ENCODE assay signal across 8 cellular contexts in the genomic region with DNA sequence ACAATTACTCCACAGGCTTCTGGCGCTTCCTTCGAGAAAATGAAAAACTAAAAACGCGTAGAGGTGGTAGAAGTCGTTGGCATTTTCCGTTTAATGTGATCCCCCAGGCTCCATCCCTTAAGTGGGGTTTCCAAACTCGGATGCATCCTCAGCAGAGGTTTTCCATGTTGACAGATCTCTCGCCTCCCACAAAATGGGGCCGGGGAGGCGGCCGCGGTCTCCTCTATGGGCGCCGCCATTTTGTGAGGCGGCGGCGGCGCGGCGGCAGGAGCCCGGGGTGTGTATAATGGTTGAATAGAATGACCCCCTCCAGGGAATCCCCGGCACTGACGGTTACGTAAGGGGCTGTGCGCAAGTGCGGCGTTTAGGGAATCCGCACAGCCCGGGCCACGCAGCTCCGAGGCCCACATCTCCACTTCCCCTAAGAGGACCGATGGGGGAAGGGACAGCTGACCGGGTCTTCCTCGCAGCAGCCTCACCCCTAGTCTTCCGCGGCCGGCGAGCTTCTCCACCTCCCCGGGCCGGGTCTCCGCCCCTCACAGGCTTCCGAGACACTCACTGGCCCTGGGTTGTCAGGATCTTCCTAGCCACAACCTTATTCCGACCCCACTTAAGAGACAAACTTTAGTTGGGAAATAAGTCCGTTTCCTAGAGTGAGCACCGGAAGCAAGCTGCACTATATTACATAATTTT. TPM values are rescaled to one million over a fixed set of nuclear protein-coding genes. Genes with fewer than 3 reads are reported as not detected.
DNase-seq lines count a peak whose midpoint lies in the region; ATAC-seq and TF ChIP-seq lines count a peak whose summit lies in the region.

No MANE protein-coding gene starts in this region.

- H3K9me3 Mint-ChIP-seq in GM23338 (no peaks in the 10 kb centered on the region), naive B cell (no peaks in the 10 kb centered on the region)
- H3K9me3 Mint-ChIP-seq in stimulated activated effector memory CD8-positive, alpha-beta T cell treated with anti-CD3 and anti-CD28 coated beads, Interleukin-12 subunit alpha, Interleukin-12 subunit beta, amount 100 ng/mL, for 72 hours: no peaks in the 10 kb centered on the region

- DNase-seq in Daoy (ENCODE audit: low read depth): peak; percentile 98
- DNase-seq in GM23338 (ENCODE audit: low spot score): peak; percentile 97
- peak; percentile 99 for DNase-seq in Kasumi-1 (lab: John Stamatoyannopoulos, UW)
- peak; percentile 97 for DNase-seq in RKO (ENCODE audit: low spot score)
- DNase-seq in activated T-helper 1 cell treated with anti-CD3 and anti-CD28 coated beads, Interleukin-2, amount 50 U/mL, for 16 hours (ENCODE audit: low read depth in 1 of 2, low spot score in 1 of 2): peak; percentile 65 to 79
- DNase-seq in fibroblast of gingiva (ENCODE audit: low read depth): peak; percentile 98
- peak; percentile 92 for DNase-seq in naive B cell
- DNase-seq in stimulated activated effector memory CD8-positive, alpha-beta T cell treated with anti-CD3 and anti-CD28 coated beads, Interleukin-12 subunit alpha, Interleukin-12 subunit beta, amount 100 ng/mL, for 72 hours (ENCODE audit: low spot score in 2 of 2): peak; percentile 74 to 93

- H2AFZ ChIP-seq in GM23338: peak overlapping the region; percentile 77; the same call in 1 of the 2 replicates

- peaks cover 21% of the 10 kb centered on the region for H3K4me1 ChIP-seq in GM23338 (ENCODE audit: insufficient read depth)

- H3K36me3 Mint-ChIP-seq in GM23338 (ENCODE audit: low read depth): peaks cover 9% of the 10 kb centered on the region
- peaks cover 3 to 6% of the 10 kb centered on the region in 2 donors for H3K36me3 Mint-ChIP-seq in naive B cell
- H3K36me3 Mint-ChIP-seq in stimulated activated effector memory CD8-positive, alpha-beta T cell treated with anti-CD3 and anti-CD28 coated beads, Interleukin-12 subunit alpha, Interleukin-12 subunit beta, amount 100 ng/mL, for 72 hours: peaks cover 61% of the 10 kb centered on the region

- peak overlapping the region; percentile 72 for H3K4me2 ChIP-seq in GM23338

- H3K27ac ChIP-seq in GM23338 (ENCODE audit: low read depth): peak overlapping the region; percentile 94

- no peaks in the 10 kb centered on the region for H3K36me3 ChIP-seq in GM23338 (ENCODE audit: insufficient read depth)

- H3K4me1 Mint-ChIP-seq in GM23338: peaks cover 15% of the 10 kb centered on the region
- peaks cover 17 to 35% (median 34%) of the 10 kb centered on the region in 3 donors for H3K4me1 Mint-ChIP-seq in naive B cell
- peaks cover 21% of the 10 kb centered on the region for H3K4me1 Mint-ChIP-seq in stimulated activated effector memory CD8-positive, alpha-beta T cell treated with anti-CD3 and anti-CD28 coated beads, Interleukin-12 subunit alpha, Interleukin-12 subunit beta, amount 100 ng/mL, for 72 hours

- no peaks in the 10 kb centered on the region for H3K27me3 ChIP-seq in GM23338 (ENCODE audit: insufficient read depth)

- ATAC-seq in GM23338 (peak; percentile 75), naive B cell (ENCODE audit: low read depth in 2 of 2) (peak; percentile 59 to 60)
- peak; percentile 77 for ATAC-seq in stimulated activated effector memory CD8-positive, alpha-beta T cell treated with anti-CD3 and anti-CD28 coated beads, Interleukin-12 subunit alpha, Interleukin-12 subunit beta, amount 100 ng/mL, for 72 hours

- H3K9me2 ChIP-seq in GM23338 (ENCODE audit: insufficient read depth): no peaks in the 10 kb centered on the region

- H3K27ac Mint-ChIP-seq in GM23338: peak overlapping the region; percentile 99
- peak overlapping the region; percentile 97 to 99 (median 99) for H3K27ac Mint-ChIP-seq in naive B cell
- H3K27ac Mint-ChIP-seq in stimulated activated effector memory CD8-positive, alpha-beta T cell treated with anti-CD3 and anti-CD28 coated beads, Interleukin-12 subunit alpha, Interleukin-12 subunit beta, amount 100 ng/mL, for 72 hours: peak overlapping the region; percentile 100

- H3K79me2 ChIP-seq in GM23338 (replicated peaks; ENCODE audit: insufficient read depth): peaks cover 48% of the 10 kb centered on the region

- peak overlapping the region; percentile 83 for H3K4me3 Mint-ChIP-seq in GM23338
- peak overlapping the region; percentile 89 to 100 (median 98) for H3K4me3 Mint-ChIP-seq in naive B cell
- peak overlapping the region; percentile 89 for H3K4me3 Mint-ChIP-seq in stimulated activated effector memory CD8-positive, alpha-beta T cell treated with anti-CD3 and anti-CD28 coated beads, Interleukin-12 subunit alpha, Interleukin-12 subunit beta, amount 100 ng/mL, for 72 hours

- no peaks in the 10 kb centered on the region for H4K20me1 ChIP-seq in GM23338 (replicated peaks; ENCODE audit: insufficient read depth)

- H3K27me3 Mint-ChIP-seq in GM23338 (ENCODE audit: insufficient read depth, low read depth, poor library complexity): peaks cover 10% of the 10 kb centered on the region
- no peaks in the 10 kb centered on the region for H3K27me3 Mint-ChIP-seq in naive B cell

- no peaks in the 10 kb centered on the region for H3F3A ChIP-seq in GM23338 (replicated peaks; ENCODE audit: low read depth)

- peak overlapping the region; percentile 74 for H3K4me3 ChIP-seq in GM23338

- TF ChIP-seq CTCF in GM23338 (conservative IDR thresholded peaks at IDR 0.05; ENCODE audit: low read depth in 2 of 2): no peak

TF ChIP-seq in GM23338, 12 proteins besides CTCF, POLR2A, EP300 and RAD21 (continues in another document):
- TF ChIP-seq CREB1 (CRISPR knock-in tag; IDR thresholded peaks at IDR 0.05; ENCODE audit: low read depth) (peak; percentile 82), JUNB (IDR thresholded peaks at IDR 0.05; ENCODE audit: unreplicated experiment) (peak; percentile 99), ZNF114 (CRISPR knock-in tag; IDR thresholded peaks at IDR 0.05) (no peak), POLR2AphosphoS5 (IDR thresholded peaks at IDR 0.05; ENCODE audit: low read depth) (peak; percentile 76), NANOG (IDR thresholded peaks at IDR 0.05; ENCODE audit: borderline replicate concordance) (no peak), EZH2phosphoT487 (IDR thresholded peaks at IDR 0.05; ENCODE audit: unreplicated experiment) (no peak)
- TF ChIP-seq, protein P1, sequence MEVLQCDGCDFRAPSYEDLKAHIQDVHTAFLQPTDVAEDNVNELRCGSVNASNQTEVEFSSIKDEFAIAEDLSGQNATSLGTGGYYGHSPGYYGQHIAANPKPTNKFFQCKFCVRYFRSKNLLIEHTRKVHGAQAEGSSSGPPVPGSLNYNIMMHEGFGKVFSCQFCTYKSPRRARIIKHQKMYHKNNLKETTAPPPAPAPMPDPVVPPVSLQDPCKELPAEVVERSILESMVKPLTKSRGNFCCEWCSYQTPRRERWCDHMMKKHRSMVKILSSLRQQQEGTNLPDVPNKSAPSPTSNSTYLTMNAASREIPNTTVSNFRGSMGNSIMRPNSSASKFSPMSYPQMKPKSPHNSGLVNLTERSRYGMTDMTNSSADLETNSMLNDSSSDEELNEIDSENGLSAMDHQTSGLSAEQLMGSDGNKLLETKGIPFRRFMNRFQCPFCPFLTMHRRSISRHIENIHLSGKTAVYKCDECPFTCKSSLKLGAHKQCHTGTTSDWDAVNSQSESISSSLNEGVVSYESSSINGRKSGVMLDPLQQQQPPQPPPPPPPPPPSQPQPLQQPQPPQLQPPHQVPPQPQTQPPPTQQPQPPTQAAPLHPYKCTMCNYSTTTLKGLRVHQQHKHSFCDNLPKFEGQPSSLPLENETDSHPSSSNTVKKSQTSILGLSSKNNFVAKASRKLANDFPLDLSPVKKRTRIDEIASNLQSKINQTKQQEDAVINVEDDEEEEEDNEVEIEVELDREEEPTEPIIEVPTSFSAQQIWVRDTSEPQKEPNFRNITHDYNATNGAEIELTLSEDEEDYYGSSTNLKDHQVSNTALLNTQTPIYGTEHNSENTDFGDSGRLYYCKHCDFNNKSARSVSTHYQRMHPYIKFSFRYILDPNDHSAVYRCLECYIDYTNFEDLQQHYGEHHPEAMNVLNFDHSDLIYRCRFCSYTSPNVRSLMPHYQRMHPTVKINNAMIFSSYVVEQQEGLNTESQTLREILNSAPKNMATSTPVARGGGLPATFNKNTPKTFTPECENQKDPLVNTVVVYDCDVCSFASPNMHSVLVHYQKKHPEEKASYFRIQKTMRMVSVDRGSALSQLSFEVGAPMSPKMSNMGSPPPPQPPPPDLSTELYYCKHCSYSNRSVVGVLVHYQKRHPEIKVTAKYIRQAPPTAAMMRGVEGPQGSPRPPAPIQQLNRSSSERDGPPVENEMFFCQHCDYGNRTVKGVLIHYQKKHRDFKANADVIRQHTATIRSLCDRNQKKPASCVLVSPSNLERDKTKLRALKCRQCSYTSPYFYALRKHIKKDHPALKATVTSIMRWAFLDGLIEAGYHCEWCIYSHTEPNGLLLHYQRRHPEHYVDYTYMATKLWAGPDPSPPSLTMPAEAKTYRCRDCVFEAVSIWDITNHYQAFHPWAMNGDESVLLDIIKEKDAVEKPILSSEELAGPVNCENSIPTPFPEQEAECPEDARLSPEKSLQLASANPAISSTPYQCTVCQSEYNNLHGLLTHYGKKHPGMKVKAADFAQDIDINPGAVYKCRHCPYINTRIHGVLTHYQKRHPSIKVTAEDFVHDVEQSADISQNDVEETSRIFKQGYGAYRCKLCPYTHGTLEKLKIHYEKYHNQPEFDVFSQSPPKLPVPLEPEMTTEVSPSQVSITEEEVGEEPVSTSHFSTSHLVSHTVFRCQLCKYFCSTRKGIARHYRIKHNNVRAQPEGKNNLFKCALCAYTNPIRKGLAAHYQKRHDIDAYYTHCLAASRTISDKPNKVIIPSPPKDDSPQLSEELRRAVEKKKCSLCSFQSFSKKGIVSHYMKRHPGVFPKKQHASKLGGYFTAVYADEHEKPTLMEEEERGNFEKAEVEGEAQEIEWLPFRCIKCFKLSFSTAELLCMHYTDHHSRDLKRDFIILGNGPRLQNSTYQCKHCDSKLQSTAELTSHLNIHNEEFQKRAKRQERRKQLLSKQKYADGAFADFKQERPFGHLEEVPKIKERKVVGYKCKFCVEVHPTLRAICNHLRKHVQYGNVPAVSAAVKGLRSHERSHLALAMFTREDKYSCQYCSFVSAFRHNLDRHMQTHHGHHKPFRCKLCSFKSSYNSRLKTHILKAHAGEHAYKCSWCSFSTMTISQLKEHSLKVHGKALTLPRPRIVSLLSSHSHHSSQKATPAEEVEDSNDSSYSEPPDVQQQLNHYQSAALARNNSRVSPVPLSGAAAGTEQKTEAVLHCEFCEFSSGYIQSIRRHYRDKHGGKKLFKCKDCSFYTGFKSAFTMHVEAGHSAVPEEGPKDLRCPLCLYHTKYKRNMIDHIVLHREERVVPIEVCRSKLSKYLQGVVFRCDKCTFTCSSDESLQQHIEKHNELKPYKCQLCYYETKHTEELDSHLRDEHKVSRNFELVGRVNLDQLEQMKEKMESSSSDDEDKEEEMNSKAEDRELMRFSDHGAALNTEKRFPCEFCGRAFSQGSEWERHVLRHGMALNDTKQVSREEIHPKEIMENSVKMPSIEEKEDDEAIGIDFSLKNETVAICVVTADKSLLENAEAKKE (CRISPR knock-in tag; IDR thresholded peaks at IDR 0.05): no peak

RNA-seq across cellular contexts. Expression of a gene that starts 2.1 kb away (rescaled TPM):
- total RNA-seq in Daoy (2014; rRNA removed; shearing (Covaris generic)): 12.9 and 13.1 TPM in 2 replicates
- total RNA-seq in GM23338 (2014; rRNA removed; shearing (Covaris generic)): 44.4 and 54.9 TPM in 2 replicates
- 24.8 and 26.5 TPM in 2 replicates for polyA plus RNA-seq in GM23338 (2016; fragmentation: Nextera tagmentation; extraction: Ambion mirVana)
- 10 to 100 TPM in 2 of 6 donors, 1 to 10 TPM in 4; 5.7 to 14.9 (median 9.1) TPM for polyA plus RNA-seq in naive B cell (ENCODE audit: low read depth in 6 of 6)

Comparison
In these comparisons a context has a peak if more than half of its experiments do, and no peak if none do; other contexts are left out.
1. Peak in every context shown above with its lines: DNase-seq, ATAC-seq, H3K4me3 ChIP-seq and H3K27ac ChIP-seq.